ENCODE assay signal across 2 cellular contexts in the genomic region with DNA sequence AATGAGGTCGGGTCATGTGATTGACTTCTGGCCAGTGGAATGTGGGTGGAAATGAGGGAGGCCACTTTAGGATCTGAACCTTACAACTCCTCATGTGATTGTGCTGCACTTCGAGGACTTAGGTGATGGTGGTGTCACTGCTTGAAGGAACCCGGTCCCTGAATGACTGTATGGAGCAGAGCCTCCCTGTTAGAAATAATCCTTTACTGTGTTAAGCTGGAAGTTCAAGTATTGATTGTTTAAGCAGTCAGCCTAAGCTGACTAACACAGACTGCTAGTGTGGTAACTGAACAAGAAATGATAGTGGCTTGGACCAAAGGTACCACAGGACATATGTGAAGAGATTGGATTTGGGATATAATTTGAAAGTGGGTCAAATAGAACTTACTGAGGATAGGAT.
TF ChIP-seq lines count a peak whose summit lies in the region.

No MANE protein-coding gene starts in this region.

TF ChIP-seq in HepG2, 621 proteins besides CTCF, POLR2A, EP300 and RAD21:
- TF ChIP-seq ZNF333 (CRISPR knock-in tag; IDR thresholded peaks at IDR 0.05; ENCODE audit: borderline replicate concordance) (peak; percentile 99), ZNF562 (CRISPR knock-in tag; IDR thresholded peaks at IDR 0.05; ENCODE audit: borderline replicate concordance) (no peak)
TF ChIP-seq in HepG2: peak in this region for 1.

TF ChIP-seq in K562, 482 proteins besides CTCF, POLR2A, EP300 and RAD21:
- TF ChIP-seq, protein P1, sequence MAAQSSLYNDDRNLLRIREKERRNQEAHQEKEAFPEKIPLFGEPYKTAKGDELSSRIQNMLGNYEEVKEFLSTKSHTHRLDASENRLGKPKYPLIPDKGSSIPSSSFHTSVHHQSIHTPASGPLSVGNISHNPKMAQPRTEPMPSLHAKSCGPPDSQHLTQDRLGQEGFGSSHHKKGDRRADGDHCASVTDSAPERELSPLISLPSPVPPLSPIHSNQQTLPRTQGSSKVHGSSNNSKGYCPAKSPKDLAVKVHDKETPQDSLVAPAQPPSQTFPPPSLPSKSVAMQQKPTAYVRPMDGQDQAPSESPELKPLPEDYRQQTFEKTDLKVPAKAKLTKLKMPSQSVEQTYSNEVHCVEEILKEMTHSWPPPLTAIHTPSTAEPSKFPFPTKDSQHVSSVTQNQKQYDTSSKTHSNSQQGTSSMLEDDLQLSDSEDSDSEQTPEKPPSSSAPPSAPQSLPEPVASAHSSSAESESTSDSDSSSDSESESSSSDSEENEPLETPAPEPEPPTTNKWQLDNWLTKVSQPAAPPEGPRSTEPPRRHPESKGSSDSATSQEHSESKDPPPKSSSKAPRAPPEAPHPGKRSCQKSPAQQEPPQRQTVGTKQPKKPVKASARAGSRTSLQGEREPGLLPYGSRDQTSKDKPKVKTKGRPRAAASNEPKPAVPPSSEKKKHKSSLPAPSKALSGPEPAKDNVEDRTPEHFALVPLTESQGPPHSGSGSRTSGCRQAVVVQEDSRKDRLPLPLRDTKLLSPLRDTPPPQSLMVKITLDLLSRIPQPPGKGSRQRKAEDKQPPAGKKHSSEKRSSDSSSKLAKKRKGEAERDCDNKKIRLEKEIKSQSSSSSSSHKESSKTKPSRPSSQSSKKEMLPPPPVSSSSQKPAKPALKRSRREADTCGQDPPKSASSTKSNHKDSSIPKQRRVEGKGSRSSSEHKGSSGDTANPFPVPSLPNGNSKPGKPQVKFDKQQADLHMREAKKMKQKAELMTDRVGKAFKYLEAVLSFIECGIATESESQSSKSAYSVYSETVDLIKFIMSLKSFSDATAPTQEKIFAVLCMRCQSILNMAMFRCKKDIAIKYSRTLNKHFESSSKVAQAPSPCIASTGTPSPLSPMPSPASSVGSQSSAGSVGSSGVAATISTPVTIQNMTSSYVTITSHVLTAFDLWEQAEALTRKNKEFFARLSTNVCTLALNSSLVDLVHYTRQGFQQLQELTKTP (IDR thresholded peaks at IDR 0.05; ENCODE audit: low read depth in 1 of 2, partially characterized antibody in 2 of 2): no peak
- TF ChIP-seq TFE3 (CRISPR knock-in tag; IDR thresholded peaks at IDR 0.05): peak; percentile 47
